ENCODE assay signal across 9 cellular contexts in genomic region chr16:4626396-4626795, GRCh38. TPM values are rescaled to one million over a fixed set of nuclear protein-coding genes. Genes with fewer than 3 reads are reported as not detected.
DNase-seq lines count a peak whose midpoint lies in the region; ATAC-seq and TF ChIP-seq lines count a peak whose summit lies in the region.
"Had no signal": no experiment of that assay in that cellular context is flagged by ENCODE, and none has a peak within 500 bp of the region (broad histone marks: within the 10 kb centered on the region; RNA-seq: fewer than 3 reads in every experiment).

No MANE protein-coding gene starts in this region.

- TF ChIP-seq POLR2A in suprapubic skin (IDR thresholded peaks at IDR 0.05): no peak

- no peak for TF ChIP-seq EP300 in suprapubic skin (IDR thresholded peaks at IDR 0.05)

- H3K27me3 ChIP-seq in liver (ENCODE audit: control insufficient read depth in 4 of 4, insufficient read depth in 4 of 4, low read length in 3 of 4) (no peaks in the 10 kb centered on the region), suprapubic skin (no peaks in the 10 kb centered on the region)

- POLR2A ChIA-PET in activated naive CD8-positive, alpha-beta T cell treated with anti-CD3 and anti-CD28 coated beads, Interleukin-2, amount 10 ng/mL, durations not matched to agents 7 days and 5 days (lab: Charles Lee): interaction anchor here (0.5 to 1.8 kb wide), 6 partner anchors 10 to 129 kb away, joined by 3 to 8 read pairs (median 4); partner anchors contain the start of gene DNAAF8

- TF ChIP-seq RAD21 in liver (IDR thresholded peaks at IDR 0.05): no peak

- H3K4me3 Mint-ChIP-seq in activated T-cell treated with anti-CD3 and anti-CD28 coated beads, Interleukin-2, amount 50 U/mL, for 4 hours: peak overlapping the region; percentile 98
- peak overlapping the region; percentile 96 for H3K4me3 Mint-ChIP-seq in activated naive CD8-positive, alpha-beta T cell treated with anti-CD3 and anti-CD28 coated beads, Interleukin-2, amount 10 ng/mL, durations not matched to agents 7 days and 5 days

- H3K36me3 Mint-ChIP-seq in activated T-cell treated with anti-CD3 and anti-CD28 coated beads, Interleukin-2, amount 50 U/mL, for 4 hours (ENCODE audit: insufficient read depth): peaks cover 5% of the 10 kb centered on the region
- H3K36me3 Mint-ChIP-seq in activated naive CD8-positive, alpha-beta T cell treated with anti-CD3 and anti-CD28 coated beads, Interleukin-2, amount 10 ng/mL, durations not matched to agents 7 days and 5 days: peaks cover 23% of the 10 kb centered on the region

- peaks cover 35% of the 10 kb centered on the region for H3K4me1 Mint-ChIP-seq in activated T-cell treated with anti-CD3 and anti-CD28 coated beads, Interleukin-2, amount 50 U/mL, for 4 hours (ENCODE audit: low read depth)
- H3K4me1 Mint-ChIP-seq in activated naive CD8-positive, alpha-beta T cell treated with anti-CD3 and anti-CD28 coated beads, Interleukin-2, amount 10 ng/mL, durations not matched to agents 7 days and 5 days: peaks cover 34% of the 10 kb centered on the region

- H3K9me3 Mint-ChIP-seq in activated T-cell treated with anti-CD3 and anti-CD28 coated beads, Interleukin-2, amount 50 U/mL, for 4 hours: peaks cover 4% of the 10 kb centered on the region
- H3K9me3 Mint-ChIP-seq in activated naive CD8-positive, alpha-beta T cell treated with anti-CD3 and anti-CD28 coated beads, Interleukin-2, amount 10 ng/mL, durations not matched to agents 7 days and 5 days: peaks cover 5% of the 10 kb centered on the region

- H3K4me3 ChIP-seq in liver (ENCODE audit: low read depth in 1 of 3, low read length in 3 of 3) (peak overlapping the region in 1 of 3 donors; percentile 93), suprapubic skin (peak overlapping the region; percentile 100)

- H3K9ac ChIP-seq in liver (ENCODE audit: low read depth in 1 of 2, low read length in 2 of 2): peak overlapping the region in 1 of 2 donors; percentile 79

- DNase-seq in activated T-cell treated with anti-CD3 and anti-CD28 coated beads, Interleukin-2, amount 50 U/mL, for 4 hours: no peak
- DNase-seq in activated T-cell treated with anti-CD3 and anti-CD28 coated beads for 4 hours: no peak
- no peak for DNase-seq in activated naive CD8-positive, alpha-beta T cell treated with anti-CD3 and anti-CD28 coated beads, Interleukin-2, amount 10 ng/mL, durations not matched to agents 7 days and 5 days
- DNase-seq in suprapubic skin (ENCODE audit: low spot score in 2 of 2): no peak
- DNase-seq: activated gamma-delta T cell treated with Interleukin-2 at 50 U/mL for 16 hours had no signal

- no peaks in the 10 kb centered on the region for H3K9me3 ChIP-seq in liver (ENCODE audit: control insufficient read depth in 4 of 4, low read length in 3 of 4)
- no peaks in the 10 kb centered on the region for H3K9me3 ChIP-seq in suprapubic skin

- no peak for TF ChIP-seq CTCF in liver (IDR thresholded peaks at IDR 0.05; ENCODE audit: low read depth, low read length, missing input control)
- TF ChIP-seq CTCF in suprapubic skin (IDR thresholded peaks at IDR 0.05): no peak

- H3K36me3 ChIP-seq in liver (ENCODE audit: control insufficient read depth in 4 of 4, insufficient read depth in 3 of 4, low read depth in 1 of 4, low read length in 3 of 4) (peaks cover 0 to 3% (median under 1%) of the 10 kb centered on the region in 4 donors), suprapubic skin (no peaks in the 10 kb centered on the region)

- 75% methylated on average over 6 of the region's 6 CpGs for WGBS in liver
- 62% methylated on average over 6 of the region's 6 CpGs for WGBS in suprapubic skin

- peak overlapping the region; percentile 95 to 98 for H3K27ac ChIP-seq in liver (ENCODE audit: low read depth in 1 of 2, low read length in 2 of 2)
- no peak overlapping the region for H3K27ac ChIP-seq in suprapubic skin

- H3K4me1 ChIP-seq in liver (ENCODE audit: control insufficient read depth in 4 of 4, insufficient read depth in 4 of 4, low read length in 3 of 4): peaks cover 9 to 26% (median 20%) of the 10 kb centered on the region in 4 donors
- peaks cover 24% of the 10 kb centered on the region for H3K4me1 ChIP-seq in suprapubic skin

- H3K27me3 Mint-ChIP-seq in activated T-cell treated with anti-CD3 and anti-CD28 coated beads, Interleukin-2, amount 50 U/mL, for 4 hours (ENCODE audit: low read depth): no peaks in the 10 kb centered on the region
- no peaks in the 10 kb centered on the region for H3K27me3 Mint-ChIP-seq in activated naive CD8-positive, alpha-beta T cell treated with anti-CD3 and anti-CD28 coated beads, Interleukin-2, amount 10 ng/mL, durations not matched to agents 7 days and 5 days

- ATAC-seq in activated T-cell treated with anti-CD3 and anti-CD28 coated beads, Interleukin-2, amount 50 U/mL, for 4 hours: no peak
- ATAC-seq in activated naive CD8-positive, alpha-beta T cell treated with anti-CD3 and anti-CD28 coated beads, Interleukin-2, amount 10 ng/mL, durations not matched to agents 7 days and 5 days (ENCODE audit: low read depth): no peak
- ATAC-seq in GM19324 (IDR thresholded peaks at IDR 0.05; ENCODE audit: low FRiP score, unreplicated experiment) (no peak), GM19463 (IDR thresholded peaks at IDR 0.05; ENCODE audit: unreplicated experiment) (no peak), HG02852 (IDR thresholded peaks at IDR 0.05; ENCODE audit: unreplicated experiment) (no peak)

- H3K27ac Mint-ChIP-seq in activated naive CD8-positive, alpha-beta T cell treated with anti-CD3 and anti-CD28 coated beads, Interleukin-2, amount 10 ng/mL, durations not matched to agents 7 days and 5 days: peak overlapping the region; percentile 94

TF ChIP-seq in liver, 16 proteins besides CTCF, POLR2A, EP300 and RAD21:
- TF ChIP-seq NR2F2 (IDR thresholded peaks at IDR 0.05): no peak
- no peak for TF ChIP-seq YY1 (IDR thresholded peaks at IDR 0.05)
- no peak for TF ChIP-seq FOXA1 (IDR thresholded peaks at IDR 0.05)

RNA-seq across cellular contexts. Expression of gene MGRN1, which starts 1.8 kb away (rescaled TPM):
- 10 to 100 TPM; 56.5 to 60.5 (median 58.0) TPM for total RNA-seq in activated T-cell treated with anti-CD3 and anti-CD28 coated beads, Interleukin-2, amount 50 U/mL, for 4 hours
- total RNA-seq in activated naive CD8-positive, alpha-beta T cell treated with anti-CD3 and anti-CD28 coated beads, Interleukin-2, amount 10 ng/mL, durations not matched to agents 7 days and 5 days: 10 to 100 TPM; 84.4 to 91.7 TPM
- 10 to 100 TPM; 15.9 to 35.7 TPM for total RNA-seq in liver
- polyA plus RNA-seq in liver: 10 to 100 TPM; 21.9 to 29.9 TPM
- 10 to 100 TPM; 30.8 to 58.2 (median 44.8) TPM for total RNA-seq in suprapubic skin

RNA-seq across cellular contexts. Expression of gene UBALD1, which starts 11.7 kb away (rescaled TPM):
- 10 to 100 TPM; 22.5 to 27.2 (median 23.7) TPM for total RNA-seq in activated T-cell treated with anti-CD3 and anti-CD28 coated beads, Interleukin-2, amount 50 U/mL, for 4 hours
- 10 to 100 TPM; 21.3 to 23.7 TPM for total RNA-seq in activated naive CD8-positive, alpha-beta T cell treated with anti-CD3 and anti-CD28 coated beads, Interleukin-2, amount 10 ng/mL, durations not matched to agents 7 days and 5 days
- 1 to 10 TPM; 4.5 to 6.9 TPM for total RNA-seq in liver
- 10 to 100 TPM in 1 of 2 donors, 1 to 10 TPM in 1; 8.2 to 22.4 TPM for polyA plus RNA-seq in liver
- total RNA-seq in suprapubic skin: 10 to 100 TPM; 11.5 to 29.7 (median 15.2) TPM
